In the genomic region with DNA sequence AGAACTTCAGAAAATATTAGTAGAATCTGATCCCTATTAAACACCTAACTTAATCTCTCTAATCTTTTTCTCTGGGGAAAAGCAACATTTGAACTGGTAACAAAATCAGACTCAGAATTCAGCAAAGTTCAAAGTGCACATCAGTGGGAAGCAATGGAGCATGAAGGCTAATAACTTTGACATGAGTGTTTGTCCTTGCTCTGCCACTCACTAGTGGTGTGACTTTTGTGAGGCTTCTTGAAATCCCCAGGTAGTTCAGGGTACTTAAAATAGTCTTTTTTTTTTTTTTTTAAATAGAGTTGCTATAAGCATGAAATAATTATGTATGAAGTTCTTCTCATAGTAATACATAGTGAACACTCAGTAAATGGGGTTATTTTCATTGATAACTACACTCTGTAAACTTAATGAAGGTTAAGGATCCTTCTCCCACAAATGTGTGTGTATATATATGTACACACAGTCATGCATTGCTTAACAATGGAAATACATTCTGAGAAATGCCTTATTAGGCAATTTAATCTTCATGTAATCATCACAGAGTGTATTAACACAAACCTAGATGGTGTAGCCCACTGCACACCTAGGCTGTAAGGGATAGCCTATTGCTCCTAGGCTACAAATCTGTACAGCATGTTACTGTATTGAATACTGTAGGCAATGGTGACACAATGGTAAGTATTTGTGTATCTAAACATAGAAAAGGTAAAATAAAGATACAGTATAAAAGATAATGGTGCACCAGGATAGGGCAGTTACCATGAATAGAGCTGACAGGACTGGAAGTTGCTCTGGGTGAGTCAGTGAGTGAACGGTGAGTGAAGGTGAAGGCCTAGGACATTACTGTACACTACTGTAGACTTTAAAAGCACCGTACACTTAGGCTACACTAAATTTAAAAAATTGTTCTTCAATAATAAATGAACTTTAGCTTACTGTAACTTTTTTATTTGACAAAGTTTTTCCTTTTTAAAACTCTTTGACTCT, we compare ENCODE assay signal across 1 cellular context.
TF ChIP-seq lines count a peak whose summit lies in the region.

No MANE protein-coding gene starts in this region.

TF ChIP-seq in GM12878, 131 proteins besides CTCF, POLR2A, EP300 and RAD21 (continued from another document and continues in another):
- TF ChIP-seq, protein P1, sequence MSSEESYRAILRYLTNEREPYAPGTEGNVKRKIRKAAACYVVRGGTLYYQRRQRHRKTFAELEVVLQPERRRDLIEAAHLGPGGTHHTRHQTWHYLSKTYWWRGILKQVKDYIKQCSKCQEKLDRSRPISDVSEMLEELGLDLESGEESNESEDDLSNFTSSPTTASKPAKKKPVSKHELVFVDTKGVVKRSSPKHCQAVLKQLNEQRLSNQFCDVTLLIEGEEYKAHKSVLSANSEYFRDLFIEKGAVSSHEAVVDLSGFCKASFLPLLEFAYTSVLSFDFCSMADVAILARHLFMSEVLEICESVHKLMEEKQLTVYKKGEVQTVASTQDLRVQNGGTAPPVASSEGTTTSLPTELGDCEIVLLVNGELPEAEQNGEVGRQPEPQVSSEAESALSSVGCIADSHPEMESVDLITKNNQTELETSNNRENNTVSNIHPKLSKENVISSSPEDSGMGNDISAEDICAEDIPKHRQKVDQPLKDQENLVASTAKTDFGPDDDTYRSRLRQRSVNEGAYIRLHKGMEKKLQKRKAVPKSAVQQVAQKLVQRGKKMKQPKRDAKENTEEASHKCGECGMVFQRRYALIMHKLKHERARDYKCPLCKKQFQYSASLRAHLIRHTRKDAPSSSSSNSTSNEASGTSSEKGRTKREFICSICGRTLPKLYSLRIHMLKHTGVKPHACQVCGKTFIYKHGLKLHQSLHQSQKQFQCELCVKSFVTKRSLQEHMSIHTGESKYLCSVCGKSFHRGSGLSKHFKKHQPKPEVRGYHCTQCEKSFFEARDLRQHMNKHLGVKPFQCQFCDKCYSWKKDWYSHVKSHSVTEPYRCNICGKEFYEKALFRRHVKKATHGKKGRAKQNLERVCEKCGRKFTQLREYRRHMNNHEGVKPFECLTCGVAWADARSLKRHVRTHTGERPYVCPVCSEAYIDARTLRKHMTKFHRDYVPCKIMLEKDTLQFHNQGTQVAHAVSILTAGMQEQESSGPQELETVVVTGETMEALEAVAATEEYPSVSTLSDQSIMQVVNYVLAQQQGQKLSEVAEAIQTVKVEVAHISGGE (CRISPR knock-in tag; IDR thresholded peaks at IDR 0.05): no peak
- TF ChIP-seq FOXK2 (IDR thresholded peaks at IDR 0.05) (no peak), SMAD1 (IDR thresholded peaks at IDR 0.05; ENCODE audit: low read depth, partially characterized antibody) (no peak), MTA2 (IDR thresholded peaks at IDR 0.05; ENCODE audit: low read depth) (peak; percentile 82), ATF7 (IDR thresholded peaks at IDR 0.05; ENCODE audit: low read depth) (no peak; the same call in 1 of the 2 replicates), SPI1 (IDR thresholded peaks at IDR 0.05; ENCODE audit: borderline replicate concordance, insufficient read depth, low read depth, low read length) (no peak), NFIC (IDR thresholded peaks at IDR 0.05; ENCODE audit: low read depth, low read length) (no peak), CEBPZ (IDR thresholded peaks at IDR 0.05; ENCODE audit: low read depth, low read length) (no peak), PBX3 (IDR thresholded peaks at IDR 0.05; ENCODE audit: insufficient replicate concordance, low read depth, low read length) (peak; percentile 18), EGR1 (IDR thresholded peaks at IDR 0.05; ENCODE audit: borderline replicate concordance in 1 of 2, low read depth in 2 of 2, low read length in 2 of 2) (no peak), BHLHE40 (IDR thresholded peaks at IDR 0.05; ENCODE audit: borderline replicate concordance in 1 of 2, low read depth in 2 of 2, low read length in 1 of 2) (peak; percentile 15 to 52; a peak in 2 of 4 replicates), CHD1 (IDR thresholded peaks at IDR 0.05; ENCODE audit: low read depth, low read length) (no peak), CHD4 (IDR thresholded peaks at IDR 0.05) (no peak), CBX5 (IDR thresholded peaks at IDR 0.05; ENCODE audit: low read depth) (no peak), RELB (IDR thresholded peaks at IDR 0.05; ENCODE audit: low read depth) (peak; percentile 72; the same call in 1 of the 2 replicates), HDAC2 (IDR thresholded peaks at IDR 0.05) (no peak), SREBF2 (IDR thresholded peaks at IDR 0.05; ENCODE audit: low read length) (no peak), ATF2 (IDR thresholded peaks at IDR 0.05; ENCODE audit: low read length) (no peak), USF2 (IDR thresholded peaks at IDR 0.05; ENCODE audit: borderline replicate concordance, low read depth, low read length) (no peak), BACH1 (IDR thresholded peaks at IDR 0.05; ENCODE audit: borderline replicate concordance) (no peak), NR2C1 (IDR thresholded peaks at IDR 0.05) (peak; percentile 84), YBX1 (IDR thresholded peaks at IDR 0.05) (no peak), SUZ12 (IDR thresholded peaks at IDR 0.05; ENCODE audit: unreplicated experiment) (no peak), ZZZ3 (IDR thresholded peaks at IDR 0.05; ENCODE audit: control insufficient read depth, insufficient read length, low read depth) (no peak), MLLT1 (IDR thresholded peaks at IDR 0.05) (no peak), SMARCA5 (IDR thresholded peaks at IDR 0.05) (no peak)
- TF ChIP-seq, protein P2, sequence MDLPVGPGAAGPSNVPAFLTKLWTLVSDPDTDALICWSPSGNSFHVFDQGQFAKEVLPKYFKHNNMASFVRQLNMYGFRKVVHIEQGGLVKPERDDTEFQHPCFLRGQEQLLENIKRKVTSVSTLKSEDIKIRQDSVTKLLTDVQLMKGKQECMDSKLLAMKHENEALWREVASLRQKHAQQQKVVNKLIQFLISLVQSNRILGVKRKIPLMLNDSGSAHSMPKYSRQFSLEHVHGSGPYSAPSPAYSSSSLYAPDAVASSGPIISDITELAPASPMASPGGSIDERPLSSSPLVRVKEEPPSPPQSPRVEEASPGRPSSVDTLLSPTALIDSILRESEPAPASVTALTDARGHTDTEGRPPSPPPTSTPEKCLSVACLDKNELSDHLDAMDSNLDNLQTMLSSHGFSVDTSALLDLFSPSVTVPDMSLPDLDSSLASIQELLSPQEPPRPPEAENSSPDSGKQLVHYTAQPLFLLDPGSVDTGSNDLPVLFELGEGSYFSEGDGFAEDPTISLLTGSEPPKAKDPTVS (IDR thresholded peaks at IDR 0.05; ENCODE audit: low read depth, low read length): no peak
- TF ChIP-seq, protein P3, sequence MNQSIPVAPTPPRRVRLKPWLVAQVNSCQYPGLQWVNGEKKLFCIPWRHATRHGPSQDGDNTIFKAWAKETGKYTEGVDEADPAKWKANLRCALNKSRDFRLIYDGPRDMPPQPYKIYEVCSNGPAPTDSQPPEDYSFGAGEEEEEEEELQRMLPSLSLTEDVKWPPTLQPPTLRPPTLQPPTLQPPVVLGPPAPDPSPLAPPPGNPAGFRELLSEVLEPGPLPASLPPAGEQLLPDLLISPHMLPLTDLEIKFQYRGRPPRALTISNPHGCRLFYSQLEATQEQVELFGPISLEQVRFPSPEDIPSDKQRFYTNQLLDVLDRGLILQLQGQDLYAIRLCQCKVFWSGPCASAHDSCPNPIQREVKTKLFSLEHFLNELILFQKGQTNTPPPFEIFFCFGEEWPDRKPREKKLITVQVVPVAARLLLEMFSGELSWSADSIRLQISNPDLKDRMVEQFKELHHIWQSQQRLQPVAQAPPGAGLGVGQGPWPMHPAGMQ (IDR thresholded peaks at IDR 0.05; ENCODE audit: borderline replicate concordance): no peak
- TF ChIP-seq, protein P4, sequence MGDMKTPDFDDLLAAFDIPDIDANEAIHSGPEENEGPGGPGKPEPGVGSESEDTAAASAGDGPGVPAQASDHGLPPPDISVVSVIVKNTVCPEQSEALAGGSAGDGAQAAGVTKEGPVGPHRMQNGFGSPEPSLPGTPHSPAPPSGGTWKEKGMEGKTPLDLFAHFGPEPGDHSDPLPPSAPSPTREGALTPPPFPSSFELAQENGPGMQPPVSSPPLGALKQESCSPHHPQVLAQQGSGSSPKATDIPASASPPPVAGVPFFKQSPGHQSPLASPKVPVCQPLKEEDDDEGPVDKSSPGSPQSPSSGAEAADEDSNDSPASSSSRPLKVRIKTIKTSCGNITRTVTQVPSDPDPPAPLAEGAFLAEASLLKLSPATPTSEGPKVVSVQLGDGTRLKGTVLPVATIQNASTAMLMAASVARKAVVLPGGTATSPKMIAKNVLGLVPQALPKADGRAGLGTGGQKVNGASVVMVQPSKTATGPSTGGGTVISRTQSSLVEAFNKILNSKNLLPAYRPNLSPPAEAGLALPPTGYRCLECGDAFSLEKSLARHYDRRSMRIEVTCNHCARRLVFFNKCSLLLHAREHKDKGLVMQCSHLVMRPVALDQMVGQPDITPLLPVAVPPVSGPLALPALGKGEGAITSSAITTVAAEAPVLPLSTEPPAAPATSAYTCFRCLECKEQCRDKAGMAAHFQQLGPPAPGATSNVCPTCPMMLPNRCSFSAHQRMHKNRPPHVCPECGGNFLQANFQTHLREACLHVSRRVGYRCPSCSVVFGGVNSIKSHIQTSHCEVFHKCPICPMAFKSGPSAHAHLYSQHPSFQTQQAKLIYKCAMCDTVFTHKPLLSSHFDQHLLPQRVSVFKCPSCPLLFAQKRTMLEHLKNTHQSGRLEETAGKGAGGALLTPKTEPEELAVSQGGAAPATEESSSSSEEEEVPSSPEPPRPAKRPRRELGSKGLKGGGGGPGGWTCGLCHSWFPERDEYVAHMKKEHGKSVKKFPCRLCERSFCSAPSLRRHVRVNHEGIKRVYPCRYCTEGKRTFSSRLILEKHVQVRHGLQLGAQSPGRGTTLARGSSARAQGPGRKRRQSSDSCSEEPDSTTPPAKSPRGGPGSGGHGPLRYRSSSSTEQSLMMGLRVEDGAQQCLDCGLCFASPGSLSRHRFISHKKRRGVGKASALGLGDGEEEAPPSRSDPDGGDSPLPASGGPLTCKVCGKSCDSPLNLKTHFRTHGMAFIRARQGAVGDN (IDR thresholded peaks at IDR 0.05): peak; percentile 84
